11 cellular contexts compared by ENCODE assay signal in the genomic region with DNA sequence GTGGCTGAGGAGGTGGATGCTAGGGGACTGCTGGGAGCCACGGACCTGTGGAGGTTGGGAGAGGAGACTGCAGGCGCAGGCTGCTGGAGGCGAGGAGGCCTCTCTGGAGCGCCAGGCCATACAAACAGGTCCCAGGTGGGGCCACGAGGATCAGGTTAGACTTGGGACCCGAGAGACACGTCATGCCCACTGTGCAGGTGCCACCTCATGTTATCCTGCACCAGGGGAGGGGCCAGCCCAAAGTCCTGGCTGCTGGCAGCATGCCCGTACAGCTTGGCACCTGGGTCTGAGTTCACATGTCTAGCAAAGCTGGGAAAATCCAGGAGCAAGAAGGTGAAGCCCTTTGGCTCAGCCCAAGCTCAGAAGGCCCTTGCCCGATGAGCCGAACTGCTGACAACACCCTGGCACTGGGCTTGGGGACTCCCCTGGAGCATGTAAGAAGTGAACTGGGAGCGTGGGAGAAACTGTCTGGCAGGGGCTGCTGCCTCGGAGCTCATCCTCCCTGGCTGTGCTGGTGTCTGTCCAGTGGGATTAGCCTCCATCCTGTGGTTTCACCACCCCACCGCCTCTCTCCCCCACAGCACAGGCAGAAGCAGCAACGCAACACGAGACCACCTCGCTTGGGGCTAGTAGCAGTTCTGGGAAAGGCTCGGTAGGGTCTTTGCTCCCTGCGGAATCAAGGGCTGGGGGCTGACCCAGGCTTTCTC. TPM values are rescaled to one million over a fixed set of nuclear protein-coding genes. Genes with fewer than 3 reads are reported as not detected.
DNase-seq lines count a peak whose midpoint lies in the region; ATAC-seq, FAIRE-seq and TF ChIP-seq lines count a peak whose summit lies in the region.
"Had no signal": no experiment of that assay in that cellular context is flagged by ENCODE, and none has a peak within 500 bp of the region (broad histone marks: within the 10 kb centered on the region; RNA-seq: fewer than 3 reads in every experiment).

No MANE protein-coding gene starts in this region.

- no peaks in the 10 kb centered on the region for H3K27me3 ChIP-seq in PC-3 (ENCODE audit: low read length)
- no peaks in the 10 kb centered on the region for H3K27me3 ChIP-seq in endothelial cell of umbilical vein (ENCODE audit: control insufficient read depth in 2 of 2, insufficient read depth in 2 of 2, low read length in 2 of 2)

- H3K9me3 ChIP-seq in PC-3 (ENCODE audit: low read length), result no peaks in the 10 kb centered on the region
- no peaks in the 10 kb centered on the region for H3K9me3 ChIP-seq in endothelial cell of umbilical vein (replicated peaks; ENCODE audit: control insufficient read depth, insufficient read depth, low read length)
- H3K9me3 ChIP-seq: thoracic aorta had no signal

- intact Hi-C loops in PC-3 (cut with micrococcal nuclease), result no loop called here
- intact Hi-C loops in endothelial cell of umbilical vein (cut with micrococcal nuclease), result no loop called here
- intact Hi-C loops in sciatic nerve (cut with DNase I), result no loop called here

- peaks cover 6% of the 10 kb centered on the region; the same call in 1 of the 2 replicates for H4K20me1 ChIP-seq in PC-3 (ENCODE audit: low read length)
- no peaks in the 10 kb centered on the region for H4K20me1 ChIP-seq in endothelial cell of umbilical vein (replicated peaks; ENCODE audit: control insufficient read depth, extremely low read depth, insufficient read depth, low read length)

- no peak overlapping the region for H3K9ac ChIP-seq in PC-3 (ENCODE audit: low read length)
- no peak overlapping the region for H3K9ac ChIP-seq in endothelial cell of umbilical vein (replicated peaks; ENCODE audit: extremely low read depth, insufficient read depth, low read length)

- peaks cover 16% of the 10 kb centered on the region; the same call in 1 of the 2 replicates for H3K36me3 ChIP-seq in PC-3 (ENCODE audit: low read depth, low read length)
- peaks cover 6 to 19% of the 10 kb centered on the region in 2 experiments for H3K36me3 ChIP-seq in endothelial cell of umbilical vein (ENCODE audit: control insufficient read depth in 2 of 2, extremely low read depth in 1 of 2, insufficient read depth in 2 of 2, low read length in 2 of 2)

- POLR2A ChIA-PET in PC-3 (lab: Charles Lee; ENCODE audit: unreplicated experiment), result interaction anchor here (0.5 to 0.6 kb wide), 2 partner anchors 51 to 125 kb away, joined by 3 to 4 read pairs; no protein-coding TSS in a partner anchor
- POLR2A ChIA-PET in endothelial cell of umbilical vein (lab: Charles Lee), result no interaction called here

- H3K9me2 ChIP-seq in PC-3 (replicated peaks; ENCODE audit: low read length), result no peaks in the 10 kb centered on the region

- ATAC-seq in PC-3, result no peak
- ATAC-seq in sciatic nerve, result no peak
- ATAC-seq in GM19023 (IDR thresholded peaks at IDR 0.05; ENCODE audit: unreplicated experiment), result no peak

- CTCF ChIA-PET in PC-3 (lab: Charles Lee), result no interaction called here
- CTCF ChIA-PET in endothelial cell of umbilical vein (lab: Charles Lee), result no interaction called here

- H3K27ac ChIP-seq in PC-3 (ENCODE audit: low read length) (no peak overlapping the region), endothelial cell of umbilical vein (ENCODE audit: insufficient read depth, low read depth, low read length) (no peak overlapping the region)
- H3K27ac ChIP-seq: thoracic aorta had no signal

- TF ChIP-seq POLR2A in endothelial cell of umbilical vein (IDR thresholded peaks at IDR 0.05; ENCODE audit: low read depth, low read length), result peak; percentile 44

- H3F3A ChIP-seq in PC-3 (ENCODE audit: low read length, unreplicated experiment), result peaks cover 22% of the 10 kb centered on the region

- H3K9me1 ChIP-seq in endothelial cell of umbilical vein (replicated peaks; ENCODE audit: control insufficient read depth, extremely low read depth, insufficient read depth, low read length), result no peaks in the 10 kb centered on the region

- H3K4me1 ChIP-seq in PC-3 (ENCODE audit: insufficient read depth, low read length) (peaks cover 58% of the 10 kb centered on the region), endothelial cell of umbilical vein (ENCODE audit: control insufficient read depth, extremely low read depth, insufficient read depth, low read length) (peaks cover 17% of the 10 kb centered on the region)

- in situ Hi-C loops in G401 (cut with HindIII; ENCODE audit: low sequenced_read_pairs), result no loop called here

- no peak for FAIRE-seq in endothelial cell of umbilical vein (lab: Jason Lieb, UNC)

- DNase-seq in activated CD4-positive, alpha-beta T cell treated with anti-CD3 and anti-CD28 coated beads for 1 hour, result peak; percentile 22
- DNase-seq in activated CD4-positive, alpha-beta T cell treated with anti-CD3 and anti-CD28 coated beads, Interleukin-2, amount 50 U/mL, for 1 hour, result no peak
- DNase-seq in PC-3, result peak; percentile 45
- DNase-seq in endothelial cell of umbilical vein (ENCODE audit: low read depth, low spot score), result no peak
- peak; percentile 58 for DNase-seq in sciatic nerve (ENCODE audit: low spot score)
- DNase-seq in SKM-1 treated with dmso at 0.1 percent for 144 hours (lab: John Stamatoyannopoulos, UW; ENCODE audit: unreplicated experiment), result no peak
- no peak for DNase-seq in G401 (ENCODE audit: low spot score)
- DNase-seq: NCI-H524 treated with DMSO at 0.1 percent for 48 hours had no signal

- dilution Hi-C loops in endothelial cell of umbilical vein (cut with MboI; ENCODE audit: extremely low pct_ligation_motif_present, low sequenced_read_pairs), result no loop called here

- BruUV-seq in PC-3 (replicated peaks; lab: Mats Ljungman, UMichigan) (no TSS peak), endothelial cell of umbilical vein (replicated peaks; lab: Mats Ljungman, UMichigan) (no TSS peak)

- no peak overlapping the region for H3K4me2 ChIP-seq in PC-3 (ENCODE audit: low read length)
- H3K4me2 ChIP-seq in endothelial cell of umbilical vein (ENCODE audit: insufficient read depth, low read length), result no peak overlapping the region

- no peak overlapping the region for H3K4me3 ChIP-seq in PC-3 (ENCODE audit: low read length)
- H3K4me3 ChIP-seq in endothelial cell of umbilical vein (replicated peaks in 1 of 3; ENCODE audit: insufficient read depth in 1 of 3, low read depth in 1 of 3, low read length in 3 of 3), result no peak overlapping the region
- H3K4me3 ChIP-seq: thoracic aorta had no signal

- H2AFZ ChIP-seq in PC-3 (ENCODE audit: low read length), result no peak overlapping the region
- H2AFZ ChIP-seq in endothelial cell of umbilical vein (ENCODE audit: low read depth, low read length), result no peak overlapping the region

- H3K79me2 ChIP-seq in PC-3 (ENCODE audit: low read length) (peaks cover 55% of the 10 kb centered on the region), endothelial cell of umbilical vein (ENCODE audit: control insufficient read depth, insufficient read depth, low read length) (peaks cover 28% of the 10 kb centered on the region)

- no peak for TF ChIP-seq CTCF in PC-3 (conservative IDR thresholded peaks at IDR 0.05; ENCODE audit: low read depth, low read length)
- no peak for TF ChIP-seq CTCF in endothelial cell of umbilical vein (IDR thresholded peaks at IDR 0.05; ENCODE audit: extremely low read depth in 1 of 2, insufficient read depth in 1 of 2, low read depth in 1 of 2, low read length in 2 of 2)

RNA-seq across cellular contexts. Expression of a gene that starts 5.3 kb away (rescaled TPM):
- total RNA-seq in PC-3 (2014; rRNA removed) (201 and 261 TPM in 2 replicates), endothelial cell of umbilical vein (617 and 645 TPM in 2 replicates), sciatic nerve (387 TPM)
- polyA plus RNA-seq in endothelial cell of umbilical vein, result 358 and 487 TPM in 2 replicates
- 204 and 238 TPM in 2 replicates for polyA plus RNA-seq in endothelial cell of umbilical vein (2011; cell fraction: cytosol; rRNA removed)
- 287 and 328 TPM in 2 replicates for polyA plus RNA-seq in endothelial cell of umbilical vein (2011; cell fraction: nucleus; rRNA removed)
- 413 and 718 TPM in 2 replicates for polyA plus RNA-seq in endothelial cell of umbilical vein (2012)
- 53.7 and 74.5 TPM in 2 replicates for polyA minus RNA-seq in endothelial cell of umbilical vein
- polyA minus RNA-seq in endothelial cell of umbilical vein (2011; cell fraction: cytosol; rRNA and poly(A)+ RNA removed), result 92.8 TPM
- 59.1 and 110 TPM in 2 replicates for polyA minus RNA-seq in endothelial cell of umbilical vein (2011; cell fraction: nucleus; rRNA and poly(A)+ RNA removed)
- 183 and 209 TPM in 2 replicates for total RNA-seq in G401 (2014; rRNA removed; shearing (Covaris generic))

RNA-seq across cellular contexts. Expression of a gene that starts 5.6 kb away (rescaled TPM):
- total RNA-seq in PC-3 (2014; rRNA removed) (969 and 1,089 TPM in 2 replicates), endothelial cell of umbilical vein (872 and 988 TPM in 2 replicates), sciatic nerve (248 TPM)
- 156 and 201 TPM in 2 replicates for polyA plus RNA-seq in endothelial cell of umbilical vein
- 267 and 311 TPM in 2 replicates for polyA plus RNA-seq in endothelial cell of umbilical vein (2011; cell fraction: cytosol; rRNA removed)
- polyA plus RNA-seq in endothelial cell of umbilical vein (2011; cell fraction: nucleus; rRNA removed), result 226 and 268 TPM in 2 replicates
- 1,187 and 1,248 TPM in 2 replicates for polyA plus RNA-seq in endothelial cell of umbilical vein (2012)
- 283 and 318 TPM in 2 replicates for polyA minus RNA-seq in endothelial cell of umbilical vein
- polyA minus RNA-seq in endothelial cell of umbilical vein (2011; cell fraction: cytosol; rRNA and poly(A)+ RNA removed), result 90.5 TPM
- 199 and 203 TPM in 2 replicates for polyA minus RNA-seq in endothelial cell of umbilical vein (2011; cell fraction: nucleus; rRNA and poly(A)+ RNA removed)
- 310 and 320 TPM in 2 replicates for total RNA-seq in G401 (2014; rRNA removed; shearing (Covaris generic))

RNA-seq across cellular contexts. Expression of a gene that starts 25.5 kb away (rescaled TPM):
- total RNA-seq in PC-3 (2014; rRNA removed), result 496 and 633 TPM in 2 replicates
- 175 and 183 TPM in 2 replicates for total RNA-seq in endothelial cell of umbilical vein
- 92.0 and 101 TPM in 2 replicates for polyA plus RNA-seq in endothelial cell of umbilical vein
- polyA plus RNA-seq in endothelial cell of umbilical vein (2011; cell fraction: cytosol; rRNA removed), result 141 and 155 TPM in 2 replicates
- polyA plus RNA-seq in endothelial cell of umbilical vein (2011; cell fraction: nucleus; rRNA removed), result 92.7 and 104 TPM in 2 replicates
- 107 and 129 TPM in 2 replicates for polyA plus RNA-seq in endothelial cell of umbilical vein (2012)
- 91.3 and 110 TPM in 2 replicates for polyA minus RNA-seq in endothelial cell of umbilical vein
- 82.1 TPM for polyA minus RNA-seq in endothelial cell of umbilical vein (2011; cell fraction: cytosol; rRNA and poly(A)+ RNA removed)
- polyA minus RNA-seq in endothelial cell of umbilical vein (2011; cell fraction: nucleus; rRNA and poly(A)+ RNA removed), result 20.8 and 37.7 TPM in 2 replicates
- 45.9 TPM for total RNA-seq in sciatic nerve
- total RNA-seq in G401 (2014; rRNA removed; shearing (Covaris generic)), result 379 and 407 TPM in 2 replicates

RNA-seq across cellular contexts. Expression of a gene that starts 25.6 kb away (rescaled TPM):
- total RNA-seq in PC-3 (2014; rRNA removed) (243 and 268 TPM in 2 replicates), endothelial cell of umbilical vein (126 and 128 TPM in 2 replicates), sciatic nerve (58.2 TPM)
- 801 and 844 TPM in 2 replicates for polyA plus RNA-seq in endothelial cell of umbilical vein
- polyA plus RNA-seq in endothelial cell of umbilical vein (2011; cell fraction: cytosol; rRNA removed), result 408 and 478 TPM in 2 replicates
- 130 and 153 TPM in 2 replicates for polyA plus RNA-seq in endothelial cell of umbilical vein (2011; cell fraction: nucleus; rRNA removed)
- 181 and 236 TPM in 2 replicates for polyA plus RNA-seq in endothelial cell of umbilical vein (2012)
- 90.8 and 105 TPM in 2 replicates for polyA minus RNA-seq in endothelial cell of umbilical vein
- 57.0 TPM for polyA minus RNA-seq in endothelial cell of umbilical vein (2011; cell fraction: cytosol; rRNA and poly(A)+ RNA removed)
- 14.8 and 21.0 TPM in 2 replicates for polyA minus RNA-seq in endothelial cell of umbilical vein (2011; cell fraction: nucleus; rRNA and poly(A)+ RNA removed)
- 194 and 216 TPM in 2 replicates for total RNA-seq in G401 (2014; rRNA removed; shearing (Covaris generic))

RNA-seq across cellular contexts. Expression of a gene that starts 31.0 kb away (rescaled TPM):
- total RNA-seq in PC-3 (2014; rRNA removed), result not detected in 2 replicates
- not detected in 2 replicates for total RNA-seq in endothelial cell of umbilical vein
- not detected in 2 replicates for polyA plus RNA-seq in endothelial cell of umbilical vein
- polyA plus RNA-seq in endothelial cell of umbilical vein (2011; cell fraction: cytosol; rRNA removed), result not detected in 2 replicates
- polyA plus RNA-seq in endothelial cell of umbilical vein (2011; cell fraction: nucleus; rRNA removed), result 0.10 TPM in 1 of 2 replicates, not detected in the other
- not detected in 2 replicates for polyA plus RNA-seq in endothelial cell of umbilical vein (2012)
- not detected in 2 replicates for polyA minus RNA-seq in endothelial cell of umbilical vein
- polyA minus RNA-seq in endothelial cell of umbilical vein (2011; cell fraction: cytosol; rRNA and poly(A)+ RNA removed), result not detected
- polyA minus RNA-seq in endothelial cell of umbilical vein (2011; cell fraction: nucleus; rRNA and poly(A)+ RNA removed), result not detected in 2 replicates
- not detected for total RNA-seq in sciatic nerve
- total RNA-seq in G401 (2014; rRNA removed; shearing (Covaris generic)), result 0.31 TPM in 1 of 2 replicates, not detected in the other
- total RNA-seq: thoracic aorta had no signal
- polyA plus RNA-seq: BJ had no signal

Comparison
In these comparisons a context has a peak if more than half of its experiments do, and no peak if none do; other contexts are left out.
1. DNase-seq: peak in activated CD4-positive, alpha-beta T cell treated with anti-CD3 and anti-CD28 coated beads for 1 hour (single experiment), PC-3 (single experiment) and sciatic nerve (single experiment); none in activated CD4-positive, alpha-beta T cell treated with anti-CD3 and anti-CD28 coated beads, Interleukin-2, amount 50 U/mL, for 1 hour (single experiment), endothelial cell of umbilical vein (single experiment), SKM-1 treated with dmso at 0.1 percent for 144 hours (single experiment) and G401 (single experiment).